ENCODE assay signal across 2 cellular contexts in genomic region chr4:135382280-135382679, GRCh38.
TF ChIP-seq lines count a peak whose summit lies in the region.

No MANE protein-coding gene starts in this region.

TF ChIP-seq in GM23338, 12 proteins besides CTCF, POLR2A, EP300 and RAD21:
- TF ChIP-seq ETS1 (IDR thresholded peaks at IDR 0.05) (no peak), POLR2AphosphoS5 (IDR thresholded peaks at IDR 0.05; ENCODE audit: low read depth) (no peak), JUNB (IDR thresholded peaks at IDR 0.05; ENCODE audit: unreplicated experiment) (no peak), ZNF114 (CRISPR knock-in tag; IDR thresholded peaks at IDR 0.05) (no peak), ZNF331 (CRISPR knock-in tag; IDR thresholded peaks at IDR 0.05; ENCODE audit: low read depth) (no peak), EZH2 (IDR thresholded peaks at IDR 0.05; ENCODE audit: low read depth, unreplicated experiment) (no peak), REST (IDR thresholded peaks at IDR 0.05; ENCODE audit: unreplicated experiment) (no peak), NANOG (IDR thresholded peaks at IDR 0.05; ENCODE audit: borderline replicate concordance) (no peak), EZH2phosphoT487 (IDR thresholded peaks at IDR 0.05; ENCODE audit: unreplicated experiment) (no peak), CREB1 (CRISPR knock-in tag; IDR thresholded peaks at IDR 0.05; ENCODE audit: low read depth) (no peak), ZNF462 (CRISPR knock-in tag; IDR thresholded peaks at IDR 0.05) (no peak), STAT1 (IDR thresholded peaks at IDR 0.05; ENCODE audit: unreplicated experiment) (no peak)

TF ChIP-seq in H1, 55 proteins besides CTCF, POLR2A, EP300 and RAD21:
- TF ChIP-seq GTF2F1 (IDR thresholded peaks at IDR 0.05; ENCODE audit: borderline replicate concordance, low read depth, low read length) (no peak), CHD2 (IDR thresholded peaks at IDR 0.05; ENCODE audit: low read length) (no peak), SIX5 (IDR thresholded peaks at IDR 0.05; ENCODE audit: low read depth, low read length) (no peak), USF2 (IDR thresholded peaks at IDR 0.05; ENCODE audit: low read length) (no peak), CHD1 (IDR thresholded peaks at IDR 0.05; ENCODE audit: low read depth, low read length) (no peak), POU5F1 (IDR thresholded peaks at IDR 0.05; ENCODE audit: low read depth, low read length) (no peak), TAF7 (optimal IDR thresholded peaks at IDR 0.05; ENCODE audit: borderline replicate concordance, low read depth, low read length) (no peak), SUZ12 (IDR thresholded peaks at IDR 0.05; ENCODE audit: low read length) (no peak), CTBP2 (IDR thresholded peaks at IDR 0.05; ENCODE audit: borderline replicate concordance, insufficient read depth, insufficient read length, low read length) (no peak), MAX (IDR thresholded peaks at IDR 0.05) (no peak), BCL11A (IDR thresholded peaks at IDR 0.05; ENCODE audit: low read depth in 2 of 2, low read length in 2 of 2) (no peak), MAFK (IDR thresholded peaks at IDR 0.05; ENCODE audit: low read depth, low read length) (no peak), KDM5A (IDR thresholded peaks at IDR 0.05; ENCODE audit: low read length) (no peak), RNF2 (IDR thresholded peaks at IDR 0.05; ENCODE audit: borderline replicate concordance, low read depth, low read length, missing control alignments, poor library complexity, severe bottlenecking) (no peak), GABPA (IDR thresholded peaks at IDR 0.05; ENCODE audit: borderline replicate concordance, insufficient read depth, low read length) (no peak), RFX5 (IDR thresholded peaks at IDR 0.05; ENCODE audit: borderline replicate concordance, low read depth, low read length) (no peak), RBBP5 (IDR thresholded peaks at IDR 0.05; ENCODE audit: borderline replicate concordance, low read depth, low read length) (no peak), SP2 (IDR thresholded peaks at IDR 0.05; ENCODE audit: low read length) (no peak)
TF ChIP-seq in H1: peak in this region for 0.
